ENCODE assay signal across 9 cellular contexts in genomic region chr2:128261245-128262128, GRCh38. TPM values are rescaled to one million over a fixed set of nuclear protein-coding genes. Genes with fewer than 3 reads are reported as not detected.
DNase-seq lines count a peak whose midpoint lies in the region; ATAC-seq and TF ChIP-seq lines count a peak whose summit lies in the region.
"Had no signal": no experiment of that assay in that cellular context is flagged by ENCODE, and none has a peak within 500 bp of the region (broad histone marks: within the 10 kb centered on the region; RNA-seq: fewer than 3 reads in every experiment).

No MANE protein-coding gene starts in this region.

- TF ChIP-seq POLR2A in prostate gland (IDR thresholded peaks at IDR 0.05), result no peak

- H3K9ac ChIP-seq in ES-I3 (ENCODE audit: low read depth, low read length), result peak overlapping the region; percentile 14; the same call in 1 of the 2 replicates

- POLR2A ChIA-PET in RWPE1 (lab: Yijun Ruan, JAX; ENCODE audit: low non-redundant PET), result no interaction called here

- CTCF ChIA-PET in RWPE1 (lab: Yijun Ruan, JAX), result interaction anchor here (0.6 to 2.3 kb wide), 3 partner anchors 25 to 44 kb away, joined by 3 to 8 read pairs (median 3); no protein-coding TSS in a partner anchor

- DNase-seq in RWPE1 (ENCODE audit: low spot score), result no peak
- no peak for DNase-seq in glutamatergic neuron
- no peak for DNase-seq in prostate gland (ENCODE audit: low spot score)
- no peak for DNase-seq in HT-29 (ENCODE audit: low spot score)
- DNase-seq in NCI-H774 (lab: John Stamatoyannopoulos, UW), result no peak
- DNase-seq: NCI-H2029 treated with DMSO at 0.1 percent for 48 hours had no signal

- no peaks in the 10 kb centered on the region for H3K9me3 ChIP-seq in ES-I3 (ENCODE audit: control insufficient read depth, insufficient read depth, low read length)
- H3K9me3 ChIP-seq in prostate gland, result no peaks in the 10 kb centered on the region

- H3K27ac Mint-ChIP-seq in glutamatergic neuron (ENCODE audit: unreplicated experiment), result peak overlapping the region; percentile 68

- H3K36me3 Mint-ChIP-seq in glutamatergic neuron (ENCODE audit: unreplicated experiment), result no peaks in the 10 kb centered on the region

- peaks cover 5% of the 10 kb centered on the region for H3K27me3 Mint-ChIP-seq in glutamatergic neuron (ENCODE audit: unreplicated experiment)

- H3K27me3 ChIP-seq in prostate gland (replicated peaks; ENCODE audit: insufficient read depth), result no peaks in the 10 kb centered on the region

- intact Hi-C loops in prostate gland (cut with DNase I), result no loop called here

- WGBS in prostate gland, result 59% methylated on average over 26 of the region's 26 CpGs

- peaks cover 2% of the 10 kb centered on the region for H3K4me1 Mint-ChIP-seq in glutamatergic neuron (ENCODE audit: low read depth, unreplicated experiment)

- H3K4me3 ChIP-seq in prostate gland, result no peak overlapping the region

- ATAC-seq in GM18870 (IDR thresholded peaks at IDR 0.05; ENCODE audit: unreplicated experiment), result no peak
- no peak for ATAC-seq in GM19023 (IDR thresholded peaks at IDR 0.05; ENCODE audit: unreplicated experiment)

- peak overlapping the region; percentile 59 for H3K27ac ChIP-seq in RWPE1
- peak overlapping the region; percentile 22 to 25 for H3K27ac ChIP-seq in prostate gland

- no peak for TF ChIP-seq CTCF in RWPE1 (conservative IDR thresholded peaks at IDR 0.05; ENCODE audit: low read depth)
- TF ChIP-seq CTCF in glutamatergic neuron (IDR thresholded peaks at IDR 0.05; ENCODE audit: partially characterized antibody, unreplicated experiment), result no peak
- no peak for TF ChIP-seq CTCF in prostate gland (IDR thresholded peaks at IDR 0.05)

- H3K9me3 Mint-ChIP-seq in glutamatergic neuron (ENCODE audit: unreplicated experiment), result peaks cover 9% of the 10 kb centered on the region

- H3K36me3 ChIP-seq in ES-I3 (ENCODE audit: insufficient read depth, low read length) (no peaks in the 10 kb centered on the region), prostate gland (no peaks in the 10 kb centered on the region)

- H3K4me1 ChIP-seq in ES-I3 (ENCODE audit: insufficient read depth, low read length), result peaks cover 13% of the 10 kb centered on the region
- H3K4me1 ChIP-seq in prostate gland (replicated peaks), result no peaks in the 10 kb centered on the region

- no peak overlapping the region for H3K4me3 Mint-ChIP-seq in glutamatergic neuron (ENCODE audit: unreplicated experiment)

RNA-seq across cellular contexts. Expression of gene HS6ST1, which starts 57.2 kb away (rescaled TPM):
- total RNA-seq in glutamatergic neuron (ENCODE audit: unreplicated experiment) (173 TPM), prostate gland (100 to 1,000 TPM in 1 of 2 donors, 10 to 100 TPM in 1; 69.0 to 233 TPM)
- 17.6 and 17.7 TPM in 2 replicates for total RNA-seq in HT-29 (2014; rRNA removed; shearing (Covaris generic))
